ENCODE assay signal across 8 cellular contexts in the genomic region with DNA sequence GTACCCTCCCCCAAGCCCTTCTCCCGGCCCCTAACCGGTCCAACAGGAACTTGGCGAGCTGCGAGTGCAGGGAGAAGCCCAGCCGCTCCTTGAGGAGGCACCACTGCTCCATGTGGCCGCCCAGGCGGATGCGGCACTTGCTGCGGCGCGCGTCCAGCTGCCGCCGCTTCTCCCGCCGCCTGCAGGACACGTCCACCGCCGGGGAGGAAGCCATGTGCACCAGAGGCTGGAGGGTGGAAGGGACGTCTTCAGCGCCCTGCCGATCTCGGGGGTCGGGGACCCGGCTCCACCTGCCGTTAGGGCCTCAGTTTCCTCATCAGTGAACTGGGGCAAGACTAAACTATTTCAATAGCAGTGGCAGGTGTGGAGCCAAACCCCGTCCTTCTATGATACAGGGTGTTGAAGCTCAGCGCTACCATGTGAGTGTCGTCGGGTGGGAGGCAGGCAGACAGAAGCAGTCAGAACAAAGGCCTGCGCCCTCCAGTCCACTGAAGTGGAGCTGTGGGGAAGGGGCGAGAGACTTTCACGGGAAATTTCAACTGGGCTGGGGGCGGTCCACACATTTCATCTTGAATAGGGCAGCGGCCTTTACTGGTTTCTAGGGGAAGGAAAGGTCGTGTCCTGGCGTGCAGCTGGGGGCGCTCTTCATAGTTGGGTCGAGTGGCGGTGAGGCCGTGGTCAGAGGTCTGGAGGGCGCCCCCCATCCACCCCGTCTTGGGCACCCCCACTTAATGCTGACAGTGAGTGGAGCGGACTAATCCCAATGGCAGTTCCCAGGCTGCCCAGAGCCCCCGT. TPM values are rescaled to one million over a fixed set of nuclear protein-coding genes. Genes with fewer than 3 reads are reported as not detected.
DNase-seq lines count a peak whose midpoint lies in the region; ATAC-seq and TF ChIP-seq lines count a peak whose summit lies in the region.

No MANE protein-coding gene starts in this region.

- H3K4me1 ChIP-seq in RWPE2 (ENCODE audit: insufficient read depth, poor library complexity, severe bottlenecking) (no peaks in the 10 kb centered on the region), smooth muscle cell (ENCODE audit: low read depth) (peaks cover 14% of the 10 kb centered on the region)

- ATAC-seq in GM21723 (IDR thresholded peaks at IDR 0.05; ENCODE audit: unreplicated experiment): peak; percentile 45
- ATAC-seq in RWPE2 (ENCODE audit: low read depth): peak; percentile 58

- peak overlapping the region; percentile 77 for H3K4me3 Mint-ChIP-seq in MCF 10A (ENCODE audit: unreplicated experiment)

- H3K36me3 ChIP-seq in RWPE2 (ENCODE audit: low read depth) (peaks cover 25% of the 10 kb centered on the region), smooth muscle cell (ENCODE audit: low read depth) (no peaks in the 10 kb centered on the region)

- BruUV-seq in MCF 10A (replicated peaks; lab: Mats Ljungman, UMichigan): TSS peak; percentile 51

- H3K4me3 ChIP-seq in RWPE2 (ENCODE audit: severe bottlenecking): peak overlapping the region; percentile 49
- peak overlapping the region; percentile 74 for H3K4me3 ChIP-seq in smooth muscle cell

- no peaks in the 10 kb centered on the region for H3K27me3 ChIP-seq in RWPE2 (ENCODE audit: insufficient read depth, poor library complexity, severe bottlenecking)
- H3K27me3 ChIP-seq in smooth muscle cell (ENCODE audit: low read depth): no peaks in the 10 kb centered on the region

- peak overlapping the region; percentile 62 for H3K27ac ChIP-seq in RWPE2 (ENCODE audit: poor library complexity, severe bottlenecking)
- H3K27ac ChIP-seq in smooth muscle cell (ENCODE audit: low read depth): peak overlapping the region; percentile 63

- H3K9me3 ChIP-seq in RWPE2 (ENCODE audit: severe bottlenecking): no peaks in the 10 kb centered on the region
- no peaks in the 10 kb centered on the region for H3K9me3 ChIP-seq in smooth muscle cell (replicated peaks; ENCODE audit: low read depth)

- H3K9ac ChIP-seq in smooth muscle cell (ENCODE audit: low read depth): peak overlapping the region; percentile 41

- H3K9me3 Mint-ChIP-seq in MCF 10A (ENCODE audit: unreplicated experiment): no peaks in the 10 kb centered on the region

- peaks cover 17% of the 10 kb centered on the region for H3K36me3 Mint-ChIP-seq in MCF 10A (ENCODE audit: insufficient read depth, unreplicated experiment)

- H4K20me1 ChIP-seq in smooth muscle cell (ENCODE audit: low read depth): no peaks in the 10 kb centered on the region

- H3K27me3 Mint-ChIP-seq in MCF 10A (ENCODE audit: insufficient read depth, unreplicated experiment): no peaks in the 10 kb centered on the region

- CTCF ChIA-PET in MCF 10A (lab: Yijun Ruan, JAX): interaction anchor here (0.6 to 6.4 kb wide), 28 partner anchors 9 to 162 kb away, joined by 3 to 44 read pairs (median 5); partner anchors contain the start of genes PGBD2, SH3BP5L and ZNF672

- POLR2A ChIA-PET in MCF 10A (lab: Yijun Ruan, JAX): interaction anchor here (0.7 to 9.8 kb wide), 21 partner anchors 9 to 154 kb away, joined by 3 to 234 read pairs (median 5); partner anchors contain the start of genes PGBD2, SH3BP5L and ZNF672

- peaks cover 24% of the 10 kb centered on the region for H3K4me1 Mint-ChIP-seq in MCF 10A (ENCODE audit: insufficient read depth, unreplicated experiment)

- DNase-seq in SHP77 (lab: John Stamatoyannopoulos, UW) (peak; percentile 56 to 75), SHP77 treated with DMSO at 0.1 percent for 48 hours (lab: John Stamatoyannopoulos, UW) (no peak), HuH-7.5 (ENCODE audit: low spot score) (peak; percentile 79), RWPE2 (ENCODE audit: low spot score) (no peak), MCF 10A (ENCODE audit: unreplicated experiment) (peak; percentile 78), iris pigment epithelial cell (ENCODE audit: low read depth) (peak; percentile 64), smooth muscle cell (lab: John Stamatoyannopoulos, UW; ENCODE audit: unreplicated experiment) (peak; percentile 68)

- peak overlapping the region; percentile 93 for H2AFZ ChIP-seq in smooth muscle cell (ENCODE audit: low read depth)

- peak overlapping the region; percentile 96 for H3K4me2 ChIP-seq in smooth muscle cell

- TF ChIP-seq CTCF in RWPE2 (IDR thresholded peaks at IDR 0.05; ENCODE audit: poor library complexity, severe bottlenecking) (peak; percentile 34), MCF 10A (IDR thresholded peaks at IDR 0.05; ENCODE audit: unreplicated experiment) (peak; percentile 89), smooth muscle cell (IDR thresholded peaks at IDR 0.05; ENCODE audit: borderline replicate concordance, insufficient read depth, poor library complexity, severe bottlenecking) (peak; percentile 31)

- H3K79me2 ChIP-seq in smooth muscle cell (ENCODE audit: low read depth): no peaks in the 10 kb centered on the region

- H3F3A ChIP-seq in smooth muscle cell (ENCODE audit: low read depth): peaks cover 8% of the 10 kb centered on the region

- peak overlapping the region; percentile 70 for H3K27ac Mint-ChIP-seq in MCF 10A (ENCODE audit: low read depth, unreplicated experiment)

- intact Hi-C loops in MCF 10A (cut with micrococcal nuclease): loop anchor here (1.0 kb wide), 5 partner anchors 16 to 66 kb away; partner anchors contain the start of genes PGBD2 and ZNF672

- WGBS in smooth muscle cell (ENCODE audit: low lambda C conversion rate): 1% methylated on average over 42 of the region's 45 CpGs

RNA-seq across cellular contexts. Expression of gene ZNF692, which starts 0.6 kb away (rescaled TPM):
- total RNA-seq in MCF 10A (2022): 88.8 and 103 TPM in 2 replicates
- 10.4 and 24.8 TPM in 2 replicates for total RNA-seq in smooth muscle cell
- 25.9 and 40.5 TPM in 2 replicates for polyA plus RNA-seq in smooth muscle cell

RNA-seq across cellular contexts. Expression of gene ZNF672, which starts 20.3 kb away (rescaled TPM):
- total RNA-seq in MCF 10A (2022) (35.8 and 36.2 TPM in 2 replicates), smooth muscle cell (22.6 and 28.7 TPM in 2 replicates)
- 20.1 and 25.8 TPM in 2 replicates for polyA plus RNA-seq in smooth muscle cell

RNA-seq across cellular contexts. Expression of gene SH3BP5L, which starts 32.6 kb away (rescaled TPM):
- total RNA-seq in MCF 10A (2022) (31.5 and 34.0 TPM in 2 replicates), smooth muscle cell (14.7 and 18.6 TPM in 2 replicates)
- 5.5 and 7.4 TPM in 2 replicates for polyA plus RNA-seq in smooth muscle cell

RNA-seq across cellular contexts. Expression of gene PGBD2, which starts 47.7 kb away (rescaled TPM):
- total RNA-seq in MCF 10A (2022) (5.2 and 5.9 TPM in 2 replicates), smooth muscle cell (2.3 and 3.5 TPM in 2 replicates)
- 3.5 and 4.0 TPM in 2 replicates for polyA plus RNA-seq in smooth muscle cell

Comparison
In these comparisons a context has a peak if more than half of its experiments do, and no peak if none do; other contexts are left out.
1. DNase-seq: peak in SHP77 (2 of 2), HuH-7.5 (single experiment), MCF 10A (single experiment), iris pigment epithelial cell (single experiment) and smooth muscle cell (single experiment); none in SHP77 treated with DMSO at 0.1 percent for 48 hours (single experiment) and RWPE2 (single experiment).
2. CTCF ChIP-seq: peak in every context shown above with its lines; median percentile 89 in MCF 10A; 34 in RWPE2; 31 in smooth muscle cell.